ENCODE assay signal across 8 cellular contexts in the genomic region with DNA sequence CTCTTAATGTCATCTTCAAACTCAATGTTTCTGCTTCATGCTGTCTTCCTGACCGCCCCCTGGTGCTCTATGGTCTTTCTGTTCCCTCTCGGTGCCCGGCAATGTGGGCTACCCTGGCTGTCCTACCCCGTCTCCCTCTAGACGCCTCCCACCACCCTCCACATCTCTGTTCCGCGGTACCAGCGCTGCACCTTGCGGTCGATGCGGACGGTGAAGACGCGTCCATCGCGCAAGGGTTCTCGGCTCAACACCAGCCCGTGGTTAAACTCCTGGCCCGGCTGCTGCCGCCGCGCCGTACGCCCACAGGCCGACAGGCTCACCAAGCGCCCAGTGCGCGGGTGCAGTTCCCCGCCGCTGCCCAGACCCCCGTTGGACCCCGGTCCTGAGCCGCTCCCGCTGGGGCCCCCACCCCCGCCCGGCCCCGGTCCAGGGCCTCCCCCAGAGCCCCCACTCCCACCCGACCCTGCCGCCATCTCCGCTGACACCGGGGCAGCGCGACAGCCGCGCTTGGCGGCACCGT. TPM values are rescaled to one million over a fixed set of nuclear protein-coding genes. Genes with fewer than 3 reads are reported as not detected.
DNase-seq lines count a peak whose midpoint lies in the region; ATAC-seq, FAIRE-seq and TF ChIP-seq lines count a peak whose summit lies in the region.

Gene NEURL4, minus strand, starts transcription at position 496 of the 520 bp plus-strand sequence. Its CDS starts 23 bp downstream, at position 473.

- H3K36me3 ChIP-seq in adipocyte (ENCODE audit: control insufficient read depth, insufficient read depth, low read length, severe bottlenecking) (peaks cover 19% of the 10 kb centered on the region), iPS DF 6.9 (ENCODE audit: control insufficient read depth, insufficient read depth, low read length) (peaks cover 7% of the 10 kb centered on the region), skeletal muscle satellite cell (ENCODE audit: insufficient read depth, low read length) (peaks cover 27% of the 10 kb centered on the region)

- H3K4me3 ChIP-seq in adipocyte (ENCODE audit: low read length) (peak within 1 kb of the TSS; percentile 92), iPS DF 6.9 (ENCODE audit: low read length) (peak within 1 kb of the TSS; percentile 72; the same call in 1 of the 2 replicates), skeletal muscle satellite cell (ENCODE audit: low read length) (peak within 1 kb of the TSS; percentile 92)

- H3K4me1 ChIP-seq in adipocyte (ENCODE audit: control insufficient read depth, insufficient read depth, low read length) = peaks cover 15% of the 10 kb centered on the region
- peaks cover 2% of the 10 kb centered on the region; the same call in 1 of the 2 replicates for H3K4me1 ChIP-seq in iPS DF 6.9 (ENCODE audit: control insufficient read depth, insufficient read depth, low read length)
- H3K4me1 ChIP-seq in skeletal muscle satellite cell (ENCODE audit: control insufficient read depth, insufficient read depth, low read length) = peaks cover 13% of the 10 kb centered on the region

- no peaks in the 10 kb centered on the region for H3K27me3 ChIP-seq in adipocyte (replicated peaks; ENCODE audit: control insufficient read depth, insufficient read depth, low read length)
- no peaks in the 10 kb centered on the region for H3K27me3 ChIP-seq in iPS DF 6.9 (ENCODE audit: control insufficient read depth, insufficient read depth, low read length)
- no peaks in the 10 kb centered on the region for H3K27me3 ChIP-seq in skeletal muscle satellite cell (ENCODE audit: control insufficient read depth, insufficient read depth, low read length)

- H3K9me3 ChIP-seq in adipocyte (ENCODE audit: control insufficient read depth, low read length) (no peaks in the 10 kb centered on the region), iPS DF 6.9 (ENCODE audit: control insufficient read depth, insufficient read depth, low read length) (no peaks in the 10 kb centered on the region), skeletal muscle satellite cell (replicated peaks; ENCODE audit: low read length) (no peaks in the 10 kb centered on the region)

- peak; percentile 73 for DNase-seq in adipocyte (ENCODE audit: low read depth)
- DNase-seq in iPS DF 6.9 (ENCODE audit: low read depth, low spot score) = no peak
- DNase-seq in HTR-8/SVneo (ENCODE audit: insufficient read length, low spot score) = no peak
- no peak for DNase-seq in NCI-H446 treated with DMSO at 0.1 percent for 48 hours (lab: John Stamatoyannopoulos, UW)

- FAIRE-seq in HTR-8/SVneo (lab: Jason Lieb, UNC) = no peak

- H3K27ac ChIP-seq in 22Rv1 (peak within 1 kb of the TSS; percentile 85), iPS DF 6.9 (ENCODE audit: low read length) (no peak within 1 kb of the TSS)

- TF ChIP-seq CTCF in 22Rv1 (IDR thresholded peaks at IDR 0.05) = no peak

- H3K4me2 ChIP-seq in skeletal muscle satellite cell (ENCODE audit: low read length) = peak within 1 kb of the TSS; percentile 100

- ATAC-seq in GM18519 (IDR thresholded peaks at IDR 0.05; ENCODE audit: low FRiP score, unreplicated experiment) (peak; percentile 3), HG03460 (IDR thresholded peaks at IDR 0.05; ENCODE audit: unreplicated experiment) (peak; percentile 11)

- H3K9ac ChIP-seq in adipocyte (ENCODE audit: low read length) (peak within 1 kb of the TSS; percentile 96), skeletal muscle satellite cell (ENCODE audit: low read depth, low read length) (peak within 1 kb of the TSS; percentile 84)

- WGBS in iPS DF 6.9 (ENCODE audit: insufficient coverage, insufficient read length) = no CpG with 5 or more reads among the region's 47 CpGs

RNA-seq across cellular contexts. Expression of gene NEURL4, which starts in this region (rescaled TPM):
- total RNA-seq in skeletal muscle satellite cell (2012; rRNA removed) = 11.4 and 14.2 TPM in 2 replicates
